In genomic region chr21:29080454-29080930, GRCh38 we compare ENCODE assay signal across 10 cellular contexts. TPM values are rescaled to one million over a fixed set of nuclear protein-coding genes. Genes with fewer than 3 reads are reported as not detected.
DNase-seq lines count a peak whose midpoint lies in the region; ATAC-seq, FAIRE-seq and TF ChIP-seq lines count a peak whose summit lies in the region.
"Had no signal": no experiment of that assay in that cellular context is flagged by ENCODE, and none has a peak within 500 bp of the region (broad histone marks: within the 10 kb centered on the region; RNA-seq: fewer than 3 reads in every experiment).

No MANE protein-coding gene starts in this region.

- FAIRE-seq in astrocyte (lab: Jason Lieb, UNC), result no peak

- no peak for DNase-seq in CD14-positive monocyte (ENCODE audit: low spot score)
- peak; percentile 69 for DNase-seq in astrocyte (ENCODE audit: low read depth)
- no peak for DNase-seq in naive B cell
- DNase-seq in HuH-7 (ENCODE audit: low spot score), result no peak
- no peak for DNase-seq in DMS153 treated with DMSO at 0.1 percent for 48 hours (lab: John Stamatoyannopoulos, UW; ENCODE audit: unreplicated experiment)
- no peak for DNase-seq in GM10248 (ENCODE audit: extremely low spot score)
- DNase-seq: activated CD8-positive, alpha-beta memory T cell treated with anti-CD3 and anti-CD28 coated beads for 24 hours had no signal

- H3K9me3 Mint-ChIP-seq in CD14-positive monocyte (peaks cover 0 to 4% (median 1%) of the 10 kb centered on the region in 7 donors), astrocyte (ENCODE audit: unreplicated experiment) (no peaks in the 10 kb centered on the region), naive B cell (peaks cover 0 to 3% (median 0%) of the 10 kb centered on the region in 7 donors)

- peak overlapping the region; percentile 13 for H3K27ac ChIP-seq in astrocyte (ENCODE audit: low read depth, low read length)

- no peaks in the 10 kb centered on the region for H3K36me3 ChIP-seq in Loucy (ENCODE audit: insufficient read depth, low read length)
- no peaks in the 10 kb centered on the region for H3K36me3 ChIP-seq in astrocyte (ENCODE audit: insufficient read depth, low read length)

- peaks cover 0 to under 1% (median 0%) of the 10 kb centered on the region in 3 donors for H3K27me3 Mint-ChIP-seq in CD14-positive monocyte (ENCODE audit: low read depth in 3 of 3)
- H3K27me3 Mint-ChIP-seq in astrocyte (ENCODE audit: low read depth, unreplicated experiment), result no peaks in the 10 kb centered on the region
- H3K27me3 Mint-ChIP-seq in naive B cell, result no peaks in the 10 kb centered on the region

- H3K36me3 Mint-ChIP-seq in CD14-positive monocyte (no peaks in the 10 kb centered on the region), astrocyte (ENCODE audit: low read depth, unreplicated experiment) (no peaks in the 10 kb centered on the region), naive B cell (no peaks in the 10 kb centered on the region)

- POLR2A ChIA-PET in GM10248 (lab: Yijun Ruan, JAX), result interaction anchor here (3.1 kb wide), 1 partner anchor 220 kb away, joined by 10 read pairs; no protein-coding TSS in a partner anchor

- intact Hi-C loops in CD14-positive monocyte (cut with micrococcal nuclease), result no loop called here

- H3K4me1 ChIP-seq in Loucy (ENCODE audit: insufficient read depth, low read length, poor library complexity, severe bottlenecking), result peaks cover 28% of the 10 kb centered on the region
- H3K4me1 ChIP-seq in astrocyte (ENCODE audit: insufficient read depth, low read length), result peaks cover 15% of the 10 kb centered on the region

- H3K9me2 ChIP-seq in Loucy (replicated peaks; ENCODE audit: low read depth, low read length), result no peaks in the 10 kb centered on the region

- no peak overlapping the region for H2AFZ ChIP-seq in Loucy (ENCODE audit: low read length)
- peak overlapping the region; percentile 18 for H2AFZ ChIP-seq in astrocyte (ENCODE audit: low read depth, low read length)

- H3K9ac ChIP-seq in Loucy (ENCODE audit: low read depth, low read length, poor library complexity, severe bottlenecking) (peak overlapping the region; percentile 36), astrocyte (ENCODE audit: low read length) (no peak overlapping the region)

- CTCF ChIA-PET in GM10248 (lab: Yijun Ruan, JAX), result interaction anchor here (1.1 to 4.9 kb wide), 3 partner anchors 9 to 35 kb away, joined by 4 to 48 read pairs (median 4); no protein-coding TSS in a partner anchor

- peak overlapping the region; percentile 78 for H3K4me3 ChIP-seq in Loucy (ENCODE audit: low read length, poor library complexity, severe bottlenecking)
- no peak overlapping the region for H3K4me3 ChIP-seq in astrocyte (ENCODE audit: insufficient read depth, low read depth, low read length)
- H3K4me3 ChIP-seq: smooth muscle cell had no signal

- H3K27ac Mint-ChIP-seq in CD14-positive monocyte, result peak overlapping the region; percentile 93 to 99 (median 95)
- no peak overlapping the region for H3K27ac Mint-ChIP-seq in astrocyte (ENCODE audit: unreplicated experiment)
- H3K27ac Mint-ChIP-seq in naive B cell, result peak overlapping the region in 4 of 6 donors; percentile 59 to 80 (median 75)

- H3K9me3 ChIP-seq in Loucy (ENCODE audit: insufficient read depth, low read depth, low read length), result no peaks in the 10 kb centered on the region
- no peaks in the 10 kb centered on the region for H3K9me3 ChIP-seq in astrocyte (ENCODE audit: insufficient read depth, low read depth, low read length)

- 0 out of 2 replicates have a peak, but pooled peaks cover 7% of the 10 kb centered on the region for H3F3A ChIP-seq in Loucy (ENCODE audit: low read depth)

- H3K79me2 ChIP-seq in Loucy (ENCODE audit: insufficient read depth, low read length) (peaks cover 30% of the 10 kb centered on the region; the same call in 1 of the 2 replicates), astrocyte (ENCODE audit: insufficient read depth, low read length) (no peaks in the 10 kb centered on the region)

- H3K4me2 ChIP-seq in Loucy (ENCODE audit: low read depth, low read length, poor library complexity, severe bottlenecking), result peak overlapping the region; percentile 79
- peak overlapping the region; percentile 20 for H3K4me2 ChIP-seq in astrocyte (ENCODE audit: low read length)
- H3K4me2 ChIP-seq: smooth muscle cell had no signal

- H3K4me1 Mint-ChIP-seq in CD14-positive monocyte (peaks cover 58% of the 10 kb centered on the region), astrocyte (ENCODE audit: low read depth, unreplicated experiment) (peaks cover 7% of the 10 kb centered on the region), naive B cell (peaks cover 29 to 41% (median 38%) of the 10 kb centered on the region in 3 donors)

- H3K4me3 Mint-ChIP-seq in CD14-positive monocyte (peak overlapping the region; percentile 69 to 84), astrocyte (ENCODE audit: unreplicated experiment) (no peak overlapping the region), naive B cell (peak overlapping the region in 4 of 8 donors; percentile 20 to 74 (median 58))

- H4K20me1 ChIP-seq in Loucy (ENCODE audit: insufficient read depth, low read length, poor library complexity, severe bottlenecking), result no peaks in the 10 kb centered on the region
- H4K20me1 ChIP-seq in astrocyte (ENCODE audit: insufficient read depth, low read length), result no peaks in the 10 kb centered on the region

- H3K27me3 ChIP-seq in Loucy (ENCODE audit: insufficient read depth, low read length, poor library complexity, severe bottlenecking), result no peaks in the 10 kb centered on the region
- H3K27me3 ChIP-seq in astrocyte (ENCODE audit: insufficient read depth, low read length), result no peaks in the 10 kb centered on the region

- ATAC-seq in naive B cell (ENCODE audit: low read depth in 2 of 2), result no peak
- no peak for ATAC-seq in GM19455 (IDR thresholded peaks at IDR 0.05; ENCODE audit: unreplicated experiment)

- no peak for TF ChIP-seq CTCF in CD14-positive monocyte (IDR thresholded peaks at IDR 0.05)
- no peak for TF ChIP-seq CTCF in Loucy (conservative IDR thresholded peaks at IDR 0.05; ENCODE audit: low read length)
- no peak for TF ChIP-seq CTCF in astrocyte (IDR thresholded peaks at IDR 0.05; ENCODE audit: insufficient read depth, low read depth, low read length)
- no peak for TF ChIP-seq CTCF in GM10248 (IDR thresholded peaks at IDR 0.05; ENCODE audit: control extremely low read depth, extremely low read depth, low read depth, missing control alignments)

RNA-seq across cellular contexts. Expression of gene CCT8, which starts 7.0 kb away (rescaled TPM):
- polyA plus RNA-seq in CD14-positive monocyte (100 to 1,000 TPM; 169 to 173 TPM), naive B cell (ENCODE audit: low read depth in 6 of 6) (100 to 1,000 TPM; 111 to 151 (median 120) TPM)
- total RNA-seq in astrocyte, result 187 and 198 TPM in 2 replicates

RNA-seq across cellular contexts. Expression of gene MAP3K7CL, which starts 50.0 kb away (rescaled TPM):
- polyA plus RNA-seq in CD14-positive monocyte, result 10 to 100 TPM; 14.6 to 15.8 TPM
- total RNA-seq in astrocyte, result 67.3 and 75.2 TPM in 2 replicates
- polyA plus RNA-seq in naive B cell (ENCODE audit: low read depth in 6 of 6), result 10 to 100 TPM in 5 of 6 donors, 1 to 10 TPM in 1; 7.8 to 38.2 (median 18.5) TPM

RNA-seq across cellular contexts. Expression of gene USP16, which starts 56.0 kb away (rescaled TPM):
- polyA plus RNA-seq in CD14-positive monocyte (10 to 100 TPM; 11.6 to 23.6 TPM), naive B cell (ENCODE audit: low read depth in 6 of 6) (10 to 100 TPM; 18.2 to 31.9 (median 23.0) TPM)
- 25.5 and 30.3 TPM in 2 replicates for total RNA-seq in astrocyte
